20 cellular contexts compared by ENCODE assay signal in genomic region chr11:73151371-73151870, GRCh38. TPM values are rescaled to one million over a fixed set of nuclear protein-coding genes. Genes with fewer than 3 reads are reported as not detected.
DNase-seq lines count a peak whose midpoint lies in the region; ATAC-seq and TF ChIP-seq lines count a peak whose summit lies in the region.
"Had no signal": no experiment of that assay in that cellular context is flagged by ENCODE, and none has a peak within 500 bp of the region (broad histone marks: within the 10 kb centered on the region; RNA-seq: fewer than 3 reads in every experiment).

No MANE protein-coding gene starts in this region.

- POLR2A ChIA-PET in CD4-positive, alpha-beta T cell (lab: Charles Lee): interaction anchor here (1.3 to 3.0 kb wide), 2 partner anchors 8 to 9 kb away, joined by 7 to 32 read pairs; partner anchors contain the start of gene FCHSD2
- POLR2A ChIA-PET in A673 (lab: Charles Lee; ENCODE audit: low non-redundant PET): no interaction called here

- H3K79me2 ChIP-seq in OCI-LY3 (ENCODE audit: low read length): peaks cover 59% of the 10 kb centered on the region

- H3K9ac ChIP-seq in OCI-LY3 (ENCODE audit: low read length): peak overlapping the region; percentile 94

- H3K4me2 ChIP-seq in OCI-LY3 (ENCODE audit: low read length): peak overlapping the region; percentile 79

- no peak for TF ChIP-seq POLR2A in breast epithelium (IDR thresholded peaks at IDR 0.05)

- no peaks in the 10 kb centered on the region for H3K9me3 ChIP-seq in CD4-positive, alpha-beta T cell (ENCODE audit: control insufficient read depth, low read length)
- no peaks in the 10 kb centered on the region; the same call in 1 of the 2 replicates for H3K9me3 ChIP-seq in OCI-LY3 (ENCODE audit: insufficient read depth, low read length)
- no peaks in the 10 kb centered on the region for H3K9me3 ChIP-seq in A673 (ENCODE audit: low read depth, low read length, poor library complexity, severe bottlenecking)
- H3K9me3 ChIP-seq in breast epithelium: no peaks in the 10 kb centered on the region
- H3K9me3 ChIP-seq: BE2C had no signal

- H3K36me3 Mint-ChIP-seq in T-helper 1 cell treated with Interleukin-12 subunit alpha and Interleukin-12 subunit beta and Interleukin-4 antibody, amounts not matched to agents 30 μg/mL and 1 μg/mL, for 36 hours (ENCODE audit: low read depth): peaks cover under 1% of the 10 kb centered on the region
- no peaks in the 10 kb centered on the region for H3K36me3 Mint-ChIP-seq in CD4-positive, alpha-beta T cell (ENCODE audit: low read depth)
- no peaks in the 10 kb centered on the region for H3K36me3 Mint-ChIP-seq in nephron (ENCODE audit: low read depth)
- no peaks in the 10 kb centered on the region for H3K36me3 Mint-ChIP-seq in natural killer cell treated with Interleukin-12 subunit alpha and Interleukin-12 subunit beta and Interleukin-15 and Interleukin-18, amount 100 ng/mL, for 72 hours
- H3K36me3 Mint-ChIP-seq: WTC11 had no signal

- no peaks in the 10 kb centered on the region for H3K9me3 Mint-ChIP-seq in T-helper 1 cell treated with Interleukin-12 subunit alpha and Interleukin-12 subunit beta and Interleukin-4 antibody, amounts not matched to agents 30 μg/mL and 1 μg/mL, for 36 hours
- H3K9me3 Mint-ChIP-seq in CD4-positive, alpha-beta T cell: no peaks in the 10 kb centered on the region
- H3K9me3 Mint-ChIP-seq in nephron: no peaks in the 10 kb centered on the region
- H3K9me3 Mint-ChIP-seq in natural killer cell treated with Interleukin-12 subunit alpha and Interleukin-12 subunit beta and Interleukin-15 and Interleukin-18, amount 100 ng/mL, for 72 hours: no peaks in the 10 kb centered on the region
- H3K9me3 Mint-ChIP-seq: activated T-helper 2 cell treated with anti-CD3 and anti-CD28 coated beads, Interferon-gamma antibody, Interleukin-2, Interleukin-4, amounts not matched to agents 10 μg/mL and 5 μg/mL and 100 μg/mL, durations not matched to agents 14 hours and 24 hours and 36 hours had no signal

- no TSS peak for BruUV-seq in A673 (replicated peaks; lab: Mats Ljungman, UMichigan)

- ATAC-seq in CD4-positive, alpha-beta T cell (ENCODE audit: poor library complexity): no peak
- no peak for ATAC-seq in natural killer cell treated with Interleukin-12 subunit alpha and Interleukin-12 subunit beta and Interleukin-15 and Interleukin-18, amount 100 ng/mL, for 72 hours
- ATAC-seq: HCT116, WTC11 had no signal

- peak overlapping the region; percentile 10 for H3K27ac Mint-ChIP-seq in T-helper 1 cell treated with Interleukin-12 subunit alpha and Interleukin-12 subunit beta and Interleukin-4 antibody, amounts not matched to agents 30 μg/mL and 1 μg/mL, for 36 hours
- H3K27ac Mint-ChIP-seq in CD4-positive, alpha-beta T cell: peak overlapping the region; percentile 81
- peak overlapping the region; percentile 13 to 80 (median 31) for H3K27ac Mint-ChIP-seq in nephron
- peak overlapping the region in 1 of 2 donors; percentile 3 for H3K27ac Mint-ChIP-seq in natural killer cell treated with Interleukin-12 subunit alpha and Interleukin-12 subunit beta and Interleukin-15 and Interleukin-18, amount 100 ng/mL, for 72 hours
- H3K27ac Mint-ChIP-seq: activated T-helper 2 cell treated with anti-CD3 and anti-CD28 coated beads, Interferon-gamma antibody, Interleukin-2, Interleukin-4, amounts not matched to agents 10 μg/mL and 5 μg/mL and 100 μg/mL, durations not matched to agents 14 hours and 24 hours and 36 hours; WTC11 had no signal

- H3K4me1 ChIP-seq in OCI-LY3 (ENCODE audit: low read length): peaks cover 98% of the 10 kb centered on the region
- H3K4me1 ChIP-seq in A673 (ENCODE audit: insufficient read depth, low read length, poor library complexity, severe bottlenecking): peaks cover 5% of the 10 kb centered on the region
- H3K4me1 ChIP-seq in breast epithelium: no peaks in the 10 kb centered on the region
- H3K4me1 ChIP-seq: BE2C had no signal

- H3K4me3 ChIP-seq in OCI-LY3 (ENCODE audit: low read length) (no peak overlapping the region), A673 (ENCODE audit: low read depth, low read length, poor library complexity, severe bottlenecking) (no peak overlapping the region), breast epithelium (no peak overlapping the region)

- intact Hi-C loops in CD4-positive, alpha-beta T cell (cut with DNase I, micrococcal nuclease): no loop called here
- intact Hi-C loops in A673 (cut with micrococcal nuclease; ENCODE audit: unreplicated experiment) (no loop called here), breast epithelium (cut with DNase I; ENCODE audit: low total_unique reads) (no loop called here)

- no peaks in the 10 kb centered on the region for H3K27me3 Mint-ChIP-seq in T-helper 1 cell treated with Interleukin-12 subunit alpha and Interleukin-12 subunit beta and Interleukin-4 antibody, amounts not matched to agents 30 μg/mL and 1 μg/mL, for 36 hours (ENCODE audit: low read depth)
- H3K27me3 Mint-ChIP-seq in CD4-positive, alpha-beta T cell: no peaks in the 10 kb centered on the region
- peaks cover 13% of the 10 kb centered on the region for H3K27me3 Mint-ChIP-seq in nephron (ENCODE audit: low read depth)
- no peaks in the 10 kb centered on the region for H3K27me3 Mint-ChIP-seq in natural killer cell treated with Interleukin-12 subunit alpha and Interleukin-12 subunit beta and Interleukin-15 and Interleukin-18, amount 100 ng/mL, for 72 hours

- no peak for TF ChIP-seq CTCF in CD4-positive, alpha-beta T cell (IDR thresholded peaks at IDR 0.05)
- TF ChIP-seq CTCF in OCI-LY3 (IDR thresholded peaks at IDR 0.05; ENCODE audit: low read depth, low read length) (no peak), nephron (IDR thresholded peaks at IDR 0.05; ENCODE audit: unreplicated experiment in 3 of 3) (no peak), A673 (conservative IDR thresholded peaks at IDR 0.05; ENCODE audit: low read depth, low read length) (no peak), breast epithelium (IDR thresholded peaks at IDR 0.05) (no peak)

- no peaks in the 10 kb centered on the region for H4K20me1 ChIP-seq in OCI-LY3 (ENCODE audit: insufficient read depth, low read length)

- no peak overlapping the region for H3K27ac ChIP-seq in CD4-positive, alpha-beta T cell (ENCODE audit: low read depth, low read length)
- peak overlapping the region; percentile 96 for H3K27ac ChIP-seq in OCI-LY3 (ENCODE audit: low read length)
- no peak overlapping the region for H3K27ac ChIP-seq in A673 (ENCODE audit: low read depth, low read length, poor library complexity, severe bottlenecking)
- no peak overlapping the region for H3K27ac ChIP-seq in breast epithelium
- H3K27ac ChIP-seq: 22Rv1 had no signal

- H2AFZ ChIP-seq in OCI-LY3 (ENCODE audit: low read depth, low read length): no peak overlapping the region

- CTCF ChIA-PET in CD4-positive, alpha-beta T cell (lab: Charles Lee): no interaction called here
- CTCF ChIA-PET in A673 (lab: Charles Lee): no interaction called here

- H3K4me1 Mint-ChIP-seq in T-helper 1 cell treated with Interleukin-12 subunit alpha and Interleukin-12 subunit beta and Interleukin-4 antibody, amounts not matched to agents 30 μg/mL and 1 μg/mL, for 36 hours (ENCODE audit: low read depth): peaks cover 76% of the 10 kb centered on the region
- H3K4me1 Mint-ChIP-seq in CD4-positive, alpha-beta T cell (ENCODE audit: low read depth): peaks cover 50% of the 10 kb centered on the region
- peaks cover 71% of the 10 kb centered on the region for H3K4me1 Mint-ChIP-seq in nephron
- H3K4me1 Mint-ChIP-seq in natural killer cell treated with Interleukin-12 subunit alpha and Interleukin-12 subunit beta and Interleukin-15 and Interleukin-18, amount 100 ng/mL, for 72 hours (ENCODE audit: low read depth in 2 of 2): peaks cover 50 to 55% of the 10 kb centered on the region in 2 donors

- DNase-seq in T-helper 1 cell: no peak
- no peak for DNase-seq in CD4-positive, alpha-beta T cell
- no peak for DNase-seq in A673 (ENCODE audit: low spot score)
- DNase-seq in natural killer cell treated with Interleukin-12 subunit alpha and Interleukin-12 subunit beta and Interleukin-15 and Interleukin-18, amount 100 ng/mL, for 72 hours (ENCODE audit: low spot score): no peak
- DNase-seq in breast epithelium (ENCODE audit: low spot score in 2 of 2): no peak
- DNase-seq: BE2C; dermis blood vessel endothelial cell; DMS153; kidney glomerular epithelial cell; NCI-H1694 treated with DMSO at 0.1 percent for 48 hours; NCI-H748 treated with DMSO at 0.1 percent for 48 hours; stimulated activated naive CD4-positive, alpha-beta T cell treated with Interleukin-2 at 50 U/mL for 16 hours; trophoblast cell had no signal

- H3K27me3 ChIP-seq in CD4-positive, alpha-beta T cell (ENCODE audit: control insufficient read depth, insufficient read depth, low read length): no peaks in the 10 kb centered on the region
- H3K27me3 ChIP-seq in OCI-LY3 (ENCODE audit: low read depth, low read length) (no peaks in the 10 kb centered on the region), A673 (replicated peaks; ENCODE audit: insufficient read depth, low read depth, low read length, poor library complexity) (no peaks in the 10 kb centered on the region), breast epithelium (no peaks in the 10 kb centered on the region)
- H3K27me3 ChIP-seq: BE2C had no signal

- H3K4me3 Mint-ChIP-seq in T-helper 1 cell treated with Interleukin-12 subunit alpha and Interleukin-12 subunit beta and Interleukin-4 antibody, amounts not matched to agents 30 μg/mL and 1 μg/mL, for 36 hours: no peak overlapping the region
- H3K4me3 Mint-ChIP-seq in CD4-positive, alpha-beta T cell: no peak overlapping the region
- H3K4me3 Mint-ChIP-seq in nephron: peak overlapping the region in 1 of 3 experiments; percentile 31
- no peak overlapping the region for H3K4me3 Mint-ChIP-seq in natural killer cell treated with Interleukin-12 subunit alpha and Interleukin-12 subunit beta and Interleukin-15 and Interleukin-18, amount 100 ng/mL, for 72 hours
- H3K4me3 Mint-ChIP-seq: WTC11 had no signal

- H3K36me3 ChIP-seq in OCI-LY3 (replicated peaks; ENCODE audit: low read depth, low read length) (no peaks in the 10 kb centered on the region), A673 (ENCODE audit: insufficient read depth, low read length, poor library complexity, severe bottlenecking) (no peaks in the 10 kb centered on the region), breast epithelium (no peaks in the 10 kb centered on the region)
- H3K36me3 ChIP-seq: BE2C had no signal

RNA-seq across cellular contexts. Expression of gene FCHSD2, which starts 9.3 kb away (rescaled TPM):
- total RNA-seq in CD4-positive, alpha-beta T cell: 10 to 100 TPM; 48.6 to 50.7 TPM
- total RNA-seq in A673 (2021): 40.0 and 44.7 TPM in 2 replicates
- total RNA-seq in natural killer cell treated with Interleukin-12 subunit alpha and Interleukin-12 subunit beta and Interleukin-15 and Interleukin-18, amount 100 ng/mL, for 72 hours: 10 to 100 TPM; 58.8 to 77.3 TPM
- total RNA-seq in breast epithelium: 10 to 100 TPM; 15.5 to 23.4 (median 19.0) TPM
